In genomic region chr3:111998661-111999641, GRCh38 we compare ENCODE assay signal across 9 cellular contexts. TPM values are rescaled to one million over a fixed set of nuclear protein-coding genes. Genes with fewer than 3 reads are reported as not detected.
DNase-seq lines count a peak whose midpoint lies in the region; ATAC-seq and TF ChIP-seq lines count a peak whose summit lies in the region.
"Had no signal": no experiment of that assay in that cellular context is flagged by ENCODE, and none has a peak within 500 bp of the region (broad histone marks: within the 10 kb centered on the region; RNA-seq: fewer than 3 reads in every experiment).

Gene TAGLN3 (plus strand): TSS chr3:111998922. CDS start chr3:111999423, 501 bp downstream.

- DNase-seq in Panc1 (ENCODE audit: low read depth, low spot score) (no peak), endodermal cell (peak; percentile 86), tibial nerve (ENCODE audit: low spot score in 2 of 2) (no peak), NOMO-1 treated with DMSO at 0.1 percent for 48 hours (lab: John Stamatoyannopoulos, UW; ENCODE audit: unreplicated experiment) (no peak)

- no peak for TF ChIP-seq CTCF in Panc1 (IDR thresholded peaks at IDR 0.05)
- TF ChIP-seq CTCF in endodermal cell (conservative IDR thresholded peaks at IDR 0.05): no peak
- no peak for TF ChIP-seq CTCF in tibial nerve (IDR thresholded peaks at IDR 0.05)

- no peak for TF ChIP-seq POLR2A in tibial nerve (IDR thresholded peaks at IDR 0.05)

- no TSS peak for BruUV-seq in Panc1 (replicated peaks; lab: Mats Ljungman, UMichigan)

- H3K4me3 Mint-ChIP-seq in endodermal cell: peak within 1 kb of the TSS; percentile 74

- WGBS in endodermal cell (ENCODE audit: insufficient coverage in 1 of 2, insufficient read length in 1 of 2), 2 experiments: 3 to 5% methylated on average over 16 to 41 of the region's 41 CpGs
- WGBS in mesodermal cell (ENCODE audit: insufficient coverage in 2 of 2), 2 experiments: 2 to 4% methylated on average over 37 of the region's 41 CpGs
- 7 to 9% methylated on average over 41 of the region's 41 CpGs for WGBS in tibial nerve, 2 donors

- in situ Hi-C loops in Panc1 (cut with HindIII; ENCODE audit: low pct_unique_long_range_greater_than_20kb, low sequenced_read_pairs): no loop called here

- no peaks in the 10 kb centered on the region for H3K36me3 Mint-ChIP-seq in endodermal cell (ENCODE audit: low read depth)

- no peaks in the 10 kb centered on the region for H3K9me3 ChIP-seq in ES-I3 (ENCODE audit: control insufficient read depth, insufficient read depth, low read length)
- H3K9me3 ChIP-seq in Panc1 (ENCODE audit: control insufficient read depth, insufficient read depth, low read depth, low read length): no peaks in the 10 kb centered on the region
- no peaks in the 10 kb centered on the region for H3K9me3 ChIP-seq in endodermal cell (ENCODE audit: control insufficient read depth, low read length)
- no peaks in the 10 kb centered on the region for H3K9me3 ChIP-seq in mesodermal cell (ENCODE audit: control insufficient read depth, low read length)
- no peaks in the 10 kb centered on the region for H3K9me3 ChIP-seq in tibial nerve

- peak; percentile 57 for ATAC-seq in HG03045 (IDR thresholded peaks at IDR 0.05; ENCODE audit: unreplicated experiment)
- ATAC-seq in Panc1: peak; percentile 70
- ATAC-seq in HG02623 (IDR thresholded peaks at IDR 0.05; ENCODE audit: unreplicated experiment): no peak

- TF ChIP-seq EP300 in tibial nerve (IDR thresholded peaks at IDR 0.05): no peak

- peaks cover 38% of the 10 kb centered on the region for H3K27me3 Mint-ChIP-seq in endodermal cell (ENCODE audit: insufficient read depth)

- intact Hi-C loops in Panc1 (cut with micrococcal nuclease; ENCODE audit: unreplicated experiment): no loop called here

- H3K4me3 ChIP-seq in Panc1 (ENCODE audit: low read depth in 2 of 2, low read length in 2 of 2) (peak within 1 kb of the TSS; percentile 38 to 53), endodermal cell (ENCODE audit: low read length) (peak within 1 kb of the TSS; percentile 81), mesodermal cell (ENCODE audit: extremely low read depth, insufficient read depth, low read length, poor library complexity, severe bottlenecking) (peak within 1 kb of the TSS; percentile 34), tibial nerve (peak within 1 kb of the TSS; percentile 10 to 44 (median 32))

- H3K9ac ChIP-seq in ES-I3 (ENCODE audit: low read depth, low read length): peak within 1 kb of the TSS; percentile 83
- H3K9ac ChIP-seq in endodermal cell (ENCODE audit: extremely low read depth, low read length, poor library complexity, severe bottlenecking): peak within 1 kb of the TSS; percentile 9

- H3K27ac ChIP-seq in Panc1 (ENCODE audit: low read length): no peak within 1 kb of the TSS
- peak within 1 kb of the TSS; percentile 97 for H3K27ac ChIP-seq in endodermal cell (ENCODE audit: low read depth, low read length)
- peak within 1 kb of the TSS; percentile 41 for H3K27ac ChIP-seq in mesodermal cell (ENCODE audit: low read depth, low read length, severe bottlenecking)
- no peak within 1 kb of the TSS for H3K27ac ChIP-seq in tibial nerve

- CTCF ChIA-PET in Panc1 (lab: Charles Lee): interaction anchor here (0.5 to 1.3 kb wide), 5 partner anchors 10 to 373 kb away, joined by 3 to 10 read pairs (median 3); no protein-coding TSS in a partner anchor

- H3K27me3 ChIP-seq in Panc1 (ENCODE audit: control insufficient read depth, insufficient read depth, low read length) (no peaks in the 10 kb centered on the region), endodermal cell (ENCODE audit: control insufficient read depth, insufficient read depth, low read length, poor library complexity, severe bottlenecking) (peaks cover 10% of the 10 kb centered on the region), tibial nerve (peaks cover 0 to 10% of the 10 kb centered on the region in 2 donors)

- no peaks in the 10 kb centered on the region for H3K36me3 ChIP-seq in ES-I3 (ENCODE audit: insufficient read depth, low read length)
- H3K36me3 ChIP-seq in Panc1 (ENCODE audit: control insufficient read depth, insufficient read depth, low read length): no peaks in the 10 kb centered on the region
- H3K36me3 ChIP-seq in endodermal cell (ENCODE audit: control insufficient read depth, insufficient read depth, low read length): no peaks in the 10 kb centered on the region
- no peaks in the 10 kb centered on the region for H3K36me3 ChIP-seq in mesodermal cell (ENCODE audit: control insufficient read depth, insufficient read depth, low read length)
- no peaks in the 10 kb centered on the region for H3K36me3 ChIP-seq in tibial nerve

- peak within 1 kb of the TSS; percentile 49 for H3K27ac Mint-ChIP-seq in endodermal cell

- peaks cover 17% of the 10 kb centered on the region for H3K4me1 ChIP-seq in ES-I3 (ENCODE audit: insufficient read depth, low read length)
- no peaks in the 10 kb centered on the region for H3K4me1 ChIP-seq in Panc1 (ENCODE audit: control insufficient read depth, insufficient read depth, low read length)
- peaks cover 6% of the 10 kb centered on the region for H3K4me1 ChIP-seq in endodermal cell (ENCODE audit: control insufficient read depth, insufficient read depth, low read length)
- peaks cover 17% of the 10 kb centered on the region for H3K4me1 ChIP-seq in mesodermal cell (ENCODE audit: control insufficient read depth, insufficient read depth, low read length, poor library complexity, severe bottlenecking)
- peaks cover 0 to 18% (median 3%) of the 10 kb centered on the region in 4 donors for H3K4me1 ChIP-seq in tibial nerve

- peaks cover 11% of the 10 kb centered on the region for H3K4me1 Mint-ChIP-seq in endodermal cell

- H3K9me3 Mint-ChIP-seq in endodermal cell: no peaks in the 10 kb centered on the region

- POLR2A ChIA-PET in Panc1 (lab: Charles Lee): interaction anchor here (0.6 to 0.9 kb wide), 3 partner anchors 10 to 56 kb away, joined by 3 to 4 read pairs (median 3); no protein-coding TSS in a partner anchor

RNA-seq across cellular contexts. Expression of gene TAGLN3, which starts in this region (rescaled TPM):
- not detected for total RNA-seq in Panc1 (2021; ENCODE audit: unreplicated experiment)
- polyA plus RNA-seq in Panc1 (2012; ENCODE audit: insufficient read length): not detected
- 1 to 10 TPM; 1.4 to 3.7 TPM for total RNA-seq in endodermal cell
- 294 TPM for polyA plus RNA-seq in endodermal cell (2013, experiment 1 of 2)
- 279 TPM for polyA plus RNA-seq in endodermal cell (2013, experiment 2 of 2)
- 10.5 TPM for polyA plus RNA-seq in mesodermal cell (2013, experiment 1 of 2)
- 7.6 TPM for polyA plus RNA-seq in mesodermal cell (2013, experiment 2 of 2)
- 1 to 10 TPM in 1 of 4 donors, not detected in 3; 3.1 TPM for total RNA-seq in tibial nerve
- total RNA-seq: NCI-H460 had no signal

Comparison
In these comparisons a context has a peak if more than half of its experiments do, and no peak if none do; other contexts are left out.
1. Peak in ATAC-seq and H3K4me3 ChIP-seq in Panc1; RNA of the gene not detected or under 1 TPM.
2. H3K27ac ChIP-seq: peak in endodermal cell (single experiment) and mesodermal cell (single experiment); none in Panc1 (single experiment) and tibial nerve (0 of 4).
3. Peak in every context shown above with its lines, with median percentiles within 50 percentile points of each other: H3K4me3 ChIP-seq.